Comparison of ENCODE assay signal across 1 cellular context in genomic region chr9:115730845-115731244, GRCh38.
TF ChIP-seq lines count a peak whose summit lies in the region.

No MANE protein-coding gene starts in this region.

TF ChIP-seq in GM23338, 12 proteins besides CTCF, POLR2A, EP300 and RAD21 (continued from another document):
- TF ChIP-seq, protein P1, sequence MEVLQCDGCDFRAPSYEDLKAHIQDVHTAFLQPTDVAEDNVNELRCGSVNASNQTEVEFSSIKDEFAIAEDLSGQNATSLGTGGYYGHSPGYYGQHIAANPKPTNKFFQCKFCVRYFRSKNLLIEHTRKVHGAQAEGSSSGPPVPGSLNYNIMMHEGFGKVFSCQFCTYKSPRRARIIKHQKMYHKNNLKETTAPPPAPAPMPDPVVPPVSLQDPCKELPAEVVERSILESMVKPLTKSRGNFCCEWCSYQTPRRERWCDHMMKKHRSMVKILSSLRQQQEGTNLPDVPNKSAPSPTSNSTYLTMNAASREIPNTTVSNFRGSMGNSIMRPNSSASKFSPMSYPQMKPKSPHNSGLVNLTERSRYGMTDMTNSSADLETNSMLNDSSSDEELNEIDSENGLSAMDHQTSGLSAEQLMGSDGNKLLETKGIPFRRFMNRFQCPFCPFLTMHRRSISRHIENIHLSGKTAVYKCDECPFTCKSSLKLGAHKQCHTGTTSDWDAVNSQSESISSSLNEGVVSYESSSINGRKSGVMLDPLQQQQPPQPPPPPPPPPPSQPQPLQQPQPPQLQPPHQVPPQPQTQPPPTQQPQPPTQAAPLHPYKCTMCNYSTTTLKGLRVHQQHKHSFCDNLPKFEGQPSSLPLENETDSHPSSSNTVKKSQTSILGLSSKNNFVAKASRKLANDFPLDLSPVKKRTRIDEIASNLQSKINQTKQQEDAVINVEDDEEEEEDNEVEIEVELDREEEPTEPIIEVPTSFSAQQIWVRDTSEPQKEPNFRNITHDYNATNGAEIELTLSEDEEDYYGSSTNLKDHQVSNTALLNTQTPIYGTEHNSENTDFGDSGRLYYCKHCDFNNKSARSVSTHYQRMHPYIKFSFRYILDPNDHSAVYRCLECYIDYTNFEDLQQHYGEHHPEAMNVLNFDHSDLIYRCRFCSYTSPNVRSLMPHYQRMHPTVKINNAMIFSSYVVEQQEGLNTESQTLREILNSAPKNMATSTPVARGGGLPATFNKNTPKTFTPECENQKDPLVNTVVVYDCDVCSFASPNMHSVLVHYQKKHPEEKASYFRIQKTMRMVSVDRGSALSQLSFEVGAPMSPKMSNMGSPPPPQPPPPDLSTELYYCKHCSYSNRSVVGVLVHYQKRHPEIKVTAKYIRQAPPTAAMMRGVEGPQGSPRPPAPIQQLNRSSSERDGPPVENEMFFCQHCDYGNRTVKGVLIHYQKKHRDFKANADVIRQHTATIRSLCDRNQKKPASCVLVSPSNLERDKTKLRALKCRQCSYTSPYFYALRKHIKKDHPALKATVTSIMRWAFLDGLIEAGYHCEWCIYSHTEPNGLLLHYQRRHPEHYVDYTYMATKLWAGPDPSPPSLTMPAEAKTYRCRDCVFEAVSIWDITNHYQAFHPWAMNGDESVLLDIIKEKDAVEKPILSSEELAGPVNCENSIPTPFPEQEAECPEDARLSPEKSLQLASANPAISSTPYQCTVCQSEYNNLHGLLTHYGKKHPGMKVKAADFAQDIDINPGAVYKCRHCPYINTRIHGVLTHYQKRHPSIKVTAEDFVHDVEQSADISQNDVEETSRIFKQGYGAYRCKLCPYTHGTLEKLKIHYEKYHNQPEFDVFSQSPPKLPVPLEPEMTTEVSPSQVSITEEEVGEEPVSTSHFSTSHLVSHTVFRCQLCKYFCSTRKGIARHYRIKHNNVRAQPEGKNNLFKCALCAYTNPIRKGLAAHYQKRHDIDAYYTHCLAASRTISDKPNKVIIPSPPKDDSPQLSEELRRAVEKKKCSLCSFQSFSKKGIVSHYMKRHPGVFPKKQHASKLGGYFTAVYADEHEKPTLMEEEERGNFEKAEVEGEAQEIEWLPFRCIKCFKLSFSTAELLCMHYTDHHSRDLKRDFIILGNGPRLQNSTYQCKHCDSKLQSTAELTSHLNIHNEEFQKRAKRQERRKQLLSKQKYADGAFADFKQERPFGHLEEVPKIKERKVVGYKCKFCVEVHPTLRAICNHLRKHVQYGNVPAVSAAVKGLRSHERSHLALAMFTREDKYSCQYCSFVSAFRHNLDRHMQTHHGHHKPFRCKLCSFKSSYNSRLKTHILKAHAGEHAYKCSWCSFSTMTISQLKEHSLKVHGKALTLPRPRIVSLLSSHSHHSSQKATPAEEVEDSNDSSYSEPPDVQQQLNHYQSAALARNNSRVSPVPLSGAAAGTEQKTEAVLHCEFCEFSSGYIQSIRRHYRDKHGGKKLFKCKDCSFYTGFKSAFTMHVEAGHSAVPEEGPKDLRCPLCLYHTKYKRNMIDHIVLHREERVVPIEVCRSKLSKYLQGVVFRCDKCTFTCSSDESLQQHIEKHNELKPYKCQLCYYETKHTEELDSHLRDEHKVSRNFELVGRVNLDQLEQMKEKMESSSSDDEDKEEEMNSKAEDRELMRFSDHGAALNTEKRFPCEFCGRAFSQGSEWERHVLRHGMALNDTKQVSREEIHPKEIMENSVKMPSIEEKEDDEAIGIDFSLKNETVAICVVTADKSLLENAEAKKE (CRISPR knock-in tag; IDR thresholded peaks at IDR 0.05), result no peak
